In the genomic region with DNA sequence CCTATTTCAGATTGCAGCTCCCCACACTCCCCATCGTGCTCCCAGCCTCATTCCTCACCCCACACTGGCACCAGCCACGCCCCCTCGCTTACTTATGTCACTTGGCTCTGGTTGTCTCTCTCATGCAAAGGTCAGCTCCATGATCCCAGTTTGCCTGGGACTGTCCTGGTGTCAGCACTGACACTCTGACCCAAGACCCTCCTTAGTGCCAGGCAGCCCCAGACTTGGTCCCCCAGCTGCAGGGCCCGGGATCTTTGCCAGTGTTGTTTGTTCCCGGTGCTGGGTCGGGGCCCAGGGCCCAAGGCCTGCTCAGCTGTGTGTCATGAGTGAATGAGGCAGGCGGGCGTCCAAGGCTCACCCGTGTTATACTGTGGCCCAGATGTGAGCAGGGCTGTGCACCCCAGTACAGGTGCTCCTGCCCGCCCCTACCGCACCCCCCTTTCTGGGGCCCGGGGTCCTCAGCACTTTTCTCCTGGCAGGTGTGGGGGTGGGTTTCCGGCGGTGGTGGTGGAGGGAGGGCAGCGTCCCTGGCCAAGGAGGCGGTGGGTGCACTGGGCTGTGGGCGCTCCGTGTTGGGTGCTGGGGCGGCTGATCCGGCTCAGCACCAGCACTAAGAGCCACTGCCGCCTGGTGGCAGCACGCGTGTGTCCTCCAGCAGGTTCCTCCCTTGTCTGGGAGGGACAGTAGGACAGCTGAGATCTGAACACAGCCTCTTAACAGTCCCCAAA, we compare ENCODE assay signal across 7 cellular contexts. TPM values are rescaled to one million over a fixed set of nuclear protein-coding genes. Genes with fewer than 3 reads are reported as not detected.
DNase-seq lines count a peak whose midpoint lies in the region; ATAC-seq and TF ChIP-seq lines count a peak whose summit lies in the region.

No MANE protein-coding gene starts in this region.

- intact Hi-C loops in activated T-helper 1 cell treated with anti-CD3 and anti-CD28 coated beads, Interleukin-12 subunit alpha, Interleukin-12 subunit beta, Interleukin-2, Interleukin-4 antibody, amounts not matched to agents 30 ng/mL and 10 ng/mL and 1 ng/mL, durations not matched to agents 14 hours and 24 hours and 36 hours (cut with micrococcal nuclease), result loop anchor here (1.0 to 2.0 kb wide), 3 partner anchors 16 to 64 kb away; no protein-coding TSS in a partner anchor

- H3K4me3 ChIP-seq in OCI-LY3 (ENCODE audit: low read length), result peak overlapping the region; percentile 71
- H3K4me3 ChIP-seq in foreskin fibroblast (ENCODE audit: low read depth in 1 of 2, low read length in 2 of 2), result no peak overlapping the region

- peaks cover 13% of the 10 kb centered on the region for H3K9me3 Mint-ChIP-seq in activated T-helper 1 cell treated with anti-CD3 and anti-CD28 coated beads, Interleukin-12 subunit alpha, Interleukin-12 subunit beta, Interleukin-2, Interleukin-4 antibody, amounts not matched to agents 30 ng/mL and 10 ng/mL and 1 ng/mL, durations not matched to agents 14 hours and 24 hours and 36 hours
- H3K9me3 Mint-ChIP-seq in type B pancreatic cell, result peaks cover 12% of the 10 kb centered on the region

- H3K27me3 Mint-ChIP-seq in activated T-helper 1 cell treated with anti-CD3 and anti-CD28 coated beads, Interleukin-12 subunit alpha, Interleukin-12 subunit beta, Interleukin-2, Interleukin-4 antibody, amounts not matched to agents 30 ng/mL and 10 ng/mL and 1 ng/mL, durations not matched to agents 14 hours and 24 hours and 36 hours (ENCODE audit: insufficient read depth), result peaks cover 3% of the 10 kb centered on the region
- peaks cover 16% of the 10 kb centered on the region for H3K27me3 Mint-ChIP-seq in type B pancreatic cell

- H4K20me1 ChIP-seq in OCI-LY3 (ENCODE audit: insufficient read depth, low read length), result no peaks in the 10 kb centered on the region

- no peak overlapping the region for H3K27ac Mint-ChIP-seq in activated T-helper 1 cell treated with anti-CD3 and anti-CD28 coated beads, Interleukin-12 subunit alpha, Interleukin-12 subunit beta, Interleukin-2, Interleukin-4 antibody, amounts not matched to agents 30 ng/mL and 10 ng/mL and 1 ng/mL, durations not matched to agents 14 hours and 24 hours and 36 hours
- H3K27ac Mint-ChIP-seq in type B pancreatic cell, result no peak overlapping the region

- peaks cover 10% of the 10 kb centered on the region for H3K4me1 Mint-ChIP-seq in activated T-helper 1 cell treated with anti-CD3 and anti-CD28 coated beads, Interleukin-12 subunit alpha, Interleukin-12 subunit beta, Interleukin-2, Interleukin-4 antibody, amounts not matched to agents 30 ng/mL and 10 ng/mL and 1 ng/mL, durations not matched to agents 14 hours and 24 hours and 36 hours (ENCODE audit: low read depth)
- H3K4me1 Mint-ChIP-seq in type B pancreatic cell (ENCODE audit: unreplicated experiment), result no peaks in the 10 kb centered on the region

- ATAC-seq in omental fat pad (ENCODE audit: low FRiP score) (no peak), HG02798 (IDR thresholded peaks at IDR 0.05; ENCODE audit: poor library complexity, unreplicated experiment) (no peak)

- TF ChIP-seq CTCF in GM13976 (IDR thresholded peaks at IDR 0.05; ENCODE audit: borderline replicate concordance, control extremely low read depth, extremely low read depth, insufficient read depth, missing control alignments), result peak; percentile 92
- peak; percentile 70 for TF ChIP-seq CTCF in OCI-LY3 (IDR thresholded peaks at IDR 0.05; ENCODE audit: low read depth, low read length)
- TF ChIP-seq CTCF in foreskin fibroblast (IDR thresholded peaks at IDR 0.05; ENCODE audit: low read depth, low read length), result peak; percentile 76
- no peak for TF ChIP-seq CTCF in omental fat pad (IDR thresholded peaks at IDR 0.05)
- peak; percentile 71 for TF ChIP-seq CTCF in type B pancreatic cell (conservative IDR thresholded peaks at IDR 0.05)

- peak overlapping the region; percentile 74 for H3K4me2 ChIP-seq in OCI-LY3 (ENCODE audit: low read length)

- no peaks in the 10 kb centered on the region for H3K79me2 ChIP-seq in OCI-LY3 (ENCODE audit: low read length)

- no peak overlapping the region for H3K4me3 Mint-ChIP-seq in activated T-helper 1 cell treated with anti-CD3 and anti-CD28 coated beads, Interleukin-12 subunit alpha, Interleukin-12 subunit beta, Interleukin-2, Interleukin-4 antibody, amounts not matched to agents 30 ng/mL and 10 ng/mL and 1 ng/mL, durations not matched to agents 14 hours and 24 hours and 36 hours
- no peak overlapping the region for H3K4me3 Mint-ChIP-seq in type B pancreatic cell

- H3K9me3 ChIP-seq in OCI-LY3 (ENCODE audit: insufficient read depth, low read length), result no peaks in the 10 kb centered on the region

- in situ Hi-C loops in GM13976 (cut with MboI; ENCODE audit: low sequenced_read_pairs, unreplicated experiment), result no loop called here

- peak overlapping the region; percentile 36; the same call in 1 of the 2 replicates for H2AFZ ChIP-seq in OCI-LY3 (ENCODE audit: low read depth, low read length)

- peaks cover 8% of the 10 kb centered on the region for H3K4me1 ChIP-seq in OCI-LY3 (ENCODE audit: low read length)

- H3K27me3 ChIP-seq in OCI-LY3 (ENCODE audit: low read depth, low read length), result no peaks in the 10 kb centered on the region; the same call in 1 of the 2 replicates

- DNase-seq in GM13976 (ENCODE audit: low spot score), result peak; percentile 90
- peak; percentile 48 for DNase-seq in activated T-helper 1 cell treated with anti-CD3 and anti-CD28 coated beads, Interleukin-12 subunit alpha, Interleukin-12 subunit beta, Interleukin-2, Interleukin-4 antibody, amounts not matched to agents 30 ng/mL and 10 ng/mL and 1 ng/mL, durations not matched to agents 14 hours and 24 hours and 36 hours (ENCODE audit: low spot score)
- DNase-seq in foreskin fibroblast, result peak in 1 of 2 donors; percentile 74
- DNase-seq in omental fat pad (ENCODE audit: low spot score), result peak; percentile 22
- DNase-seq in type B pancreatic cell (ENCODE audit: extremely low spot score, unreplicated experiment), result no peak

- peak overlapping the region; percentile 37; the same call in 1 of the 2 replicates for H3K9ac ChIP-seq in OCI-LY3 (ENCODE audit: low read length)

- H3K36me3 ChIP-seq in OCI-LY3 (replicated peaks; ENCODE audit: low read depth, low read length), result no peaks in the 10 kb centered on the region

- no peak overlapping the region for H3K27ac ChIP-seq in OCI-LY3 (ENCODE audit: low read length)

- peaks cover 1% of the 10 kb centered on the region for H3K36me3 Mint-ChIP-seq in activated T-helper 1 cell treated with anti-CD3 and anti-CD28 coated beads, Interleukin-12 subunit alpha, Interleukin-12 subunit beta, Interleukin-2, Interleukin-4 antibody, amounts not matched to agents 30 ng/mL and 10 ng/mL and 1 ng/mL, durations not matched to agents 14 hours and 24 hours and 36 hours (ENCODE audit: low read depth)
- H3K36me3 Mint-ChIP-seq in type B pancreatic cell, result peaks cover 3% of the 10 kb centered on the region

RNA-seq across cellular contexts. Expression of gene IL17REL, which starts 19.5 kb away (rescaled TPM):
- total RNA-seq in activated T-helper 1 cell treated with anti-CD3 and anti-CD28 coated beads, Interleukin-12 subunit alpha, Interleukin-12 subunit beta, Interleukin-2, Interleukin-4 antibody, amounts not matched to agents 30 ng/mL and 10 ng/mL and 1 ng/mL, durations not matched to agents 14 hours and 24 hours and 36 hours, result 0.05 TPM in 1 of 2 replicates, not detected in the other
- total RNA-seq in omental fat pad (not detected), type B pancreatic cell (ENCODE audit: low replicate concordance) (0.10 TPM in 1 of 2 replicates, not detected in the other)

RNA-seq across cellular contexts. Expression of gene PIM3, which starts 32.5 kb away (rescaled TPM):
- total RNA-seq in activated T-helper 1 cell treated with anti-CD3 and anti-CD28 coated beads, Interleukin-12 subunit alpha, Interleukin-12 subunit beta, Interleukin-2, Interleukin-4 antibody, amounts not matched to agents 30 ng/mL and 10 ng/mL and 1 ng/mL, durations not matched to agents 14 hours and 24 hours and 36 hours, result 290 and 291 TPM in 2 replicates
- 100 to 1,000 TPM in 2 of 4 donors, 10 to 100 TPM in 2; 92.2 to 174 (median 114) TPM for total RNA-seq in omental fat pad
- 36.7 and 58.6 TPM in 2 replicates for total RNA-seq in type B pancreatic cell (ENCODE audit: low replicate concordance)

Comparison
In these comparisons a context has a peak if more than half of its experiments do, and no peak if none do; other contexts are left out.
1. CTCF ChIP-seq: peak in GM13976 (single experiment), OCI-LY3 (single experiment), foreskin fibroblast (single experiment) and type B pancreatic cell (single experiment); none in omental fat pad (0 of 3).